ENCODE assay signal across 34 cellular contexts in the genomic region with DNA sequence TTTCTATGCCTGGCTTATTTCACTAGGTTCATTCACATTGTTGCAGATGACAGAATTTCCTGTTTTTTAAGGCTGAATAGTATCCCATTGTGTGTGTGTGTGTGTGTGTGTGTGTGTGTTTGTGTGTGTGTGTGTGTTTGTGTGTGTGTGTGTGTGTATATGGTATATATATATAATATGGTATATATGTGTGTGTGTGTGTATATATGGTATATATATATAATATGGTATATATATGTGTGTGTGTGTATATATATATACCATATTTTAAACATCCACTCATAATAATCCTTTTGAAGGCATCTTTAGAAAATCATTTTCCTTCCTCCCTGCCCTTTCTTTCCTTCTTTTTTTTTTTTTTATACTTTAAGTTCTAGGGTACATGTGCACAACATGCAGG. TPM values are rescaled to one million over a fixed set of nuclear protein-coding genes. Genes with fewer than 3 reads are reported as not detected.
"Had no signal": no experiment of that assay in that cellular context is flagged by ENCODE, and none has a peak within 500 bp of the region (broad histone marks: within the 10 kb centered on the region; RNA-seq: fewer than 3 reads in every experiment).

No MANE protein-coding gene starts in this region.

- H3K4me1 ChIP-seq: adrenal gland, foreskin keratinocyte, gastroesophageal sphincter, heart right ventricle had no signal

- H3K27me3 ChIP-seq: adrenal gland, body of pancreas, gastroesophageal sphincter had no signal

- DNase-seq: activated CD4-positive, alpha-beta memory T cell treated with anti-CD3 and anti-CD28 coated beads for 36 hours; activated CD4-positive, alpha-beta T cell treated with anti-CD3 and anti-CD28 coated beads for 36 hours; activated CD4-positive, alpha-beta T cell treated with anti-CD3 and anti-CD28 coated beads, Interleukin-2, amount 10 ng/mL, durations not matched to agents 24 days and 14 days; activated CD4-positive, CD25-positive, alpha-beta regulatory T cell; activated CD4-positive, CD25-positive, alpha-beta regulatory T cell treated with anti-CD3 and anti-CD28 coated beads, Interleukin-2, amount 50 U/mL, for 72 hours; activated CD8-positive, alpha-beta memory T cell treated with anti-CD3 and anti-CD28 coated beads, Interleukin-2, amount 10 ng/mL, durations not matched to agents 7 days and 5 days; activated CD8-positive, alpha-beta memory T cell treated with anti-CD3 and anti-CD28 coated beads, Interleukin-2, amount 50 U/mL, for 4 hours; activated CD8-positive, alpha-beta T cell treated with anti-CD3 and anti-CD28 coated beads, Interleukin-2, amount 10 ng/mL, durations not matched to agents 7 days and 5 days; activated effector memory CD4-positive, alpha-beta T cell treated with anti-CD3 and anti-CD28 coated beads, Interleukin-2, amount 50 U/mL, for 16 hours; activated naive CD4-positive, alpha-beta T cell treated with anti-CD3 and anti-CD28 coated beads for 36 hours; activated naive CD8-positive, alpha-beta T cell treated with anti-CD3 and anti-CD28 coated beads for 36 hours; activated naive CD8-positive, alpha-beta T cell treated with anti-CD3 and anti-CD28 coated beads, Interleukin-2, amount 50 U/mL, for 24 hours; activated T-cell treated with anti-CD3 and anti-CD28 coated beads, Interleukin-2, amount 50 U/mL, for 1 hour; activated T-cell treated with anti-CD3 and anti-CD28 coated beads, Interleukin-2, amount 50 U/mL, for 48 hours; adrenal gland; amygdala; aorta; body of pancreas; central memory CD4-positive, alpha-beta T cell; cerebellar nuclear complex; effector CD4-positive, alpha-beta T cell; effector memory CD8-positive, alpha-beta T cell; foreskin keratinocyte; heart right ventricle; T-helper 2 cell had no signal

- FAIRE-seq: endothelial cell of umbilical vein had no signal

- H3K36me3 ChIP-seq: adrenal gland, gastroesophageal sphincter, heart right ventricle had no signal

- H3K9me3 ChIP-seq: adrenal gland, body of pancreas, gastroesophageal sphincter had no signal

- ATAC-seq: activated CD4-positive, alpha-beta T cell treated with anti-CD3 and anti-CD28 coated beads for 36 hours; activated CD8-positive, alpha-beta memory T cell treated with anti-CD3 and anti-CD28 coated beads, Interleukin-2, amount 10 ng/mL, durations not matched to agents 7 days and 5 days; activated CD8-positive, alpha-beta T cell treated with anti-CD3 and anti-CD28 coated beads, Interleukin-2, amount 10 ng/mL, durations not matched to agents 7 days and 5 days; activated naive CD8-positive, alpha-beta T cell treated with anti-CD3 and anti-CD28 coated beads, Interleukin-2, amount 50 U/mL, for 24 hours; body of pancreas; effector memory CD8-positive, alpha-beta T cell; foreskin keratinocyte; gastroesophageal sphincter; heart right ventricle had no signal

- H3K27ac ChIP-seq: adrenal gland, body of pancreas, coronary artery, epithelial cell of prostate, foreskin keratinocyte, gastroesophageal sphincter, heart right ventricle had no signal

- H3K4me3 ChIP-seq: adrenal gland, body of pancreas, coronary artery, gastroesophageal sphincter, heart right ventricle had no signal

RNA-seq across cellular contexts. Expression of gene CCDC198, which starts 5.0 kb away (rescaled TPM):
- total RNA-seq: activated CD4-positive, alpha-beta memory T cell treated with anti-CD3 and anti-CD28 coated beads for 36 hours; activated CD4-positive, alpha-beta T cell treated with anti-CD3 and anti-CD28 coated beads for 36 hours; activated CD4-positive, alpha-beta T cell treated with anti-CD3 and anti-CD28 coated beads, Interleukin-2, amount 10 ng/mL, durations not matched to agents 24 days and 14 days; activated CD8-positive, alpha-beta memory T cell treated with anti-CD3 and anti-CD28 coated beads for 36 hours; activated CD8-positive, alpha-beta memory T cell treated with anti-CD3 and anti-CD28 coated beads, Interleukin-2, amount 10 ng/mL, durations not matched to agents 7 days and 5 days; activated naive CD4-positive, alpha-beta T cell treated with anti-CD3 and anti-CD28 coated beads for 36 hours; activated naive CD8-positive, alpha-beta T cell treated with anti-CD3 and anti-CD28 coated beads for 36 hours; activated T-helper 1 cell treated with anti-CD3 and anti-CD28 coated beads, Interleukin-12 subunit alpha, Interleukin-12 subunit beta, Interleukin-2, Interleukin-4 antibody, amounts not matched to agents 30 ng/mL and 10 ng/mL and 1 ng/mL, durations not matched to agents 14 hours and 24 hours and 36 hours; activated T-helper 2 cell treated with anti-CD3 and anti-CD28 coated beads, Interferon-gamma antibody, Interleukin-2, Interleukin-4, amounts not matched to agents 10 μg/mL and 5 μg/mL and 100 μg/mL, durations not matched to agents 14 hours and 24 hours and 36 hours; adrenal gland; aorta; endothelial cell of umbilical vein; foreskin keratinocyte; gastroesophageal sphincter; heart right ventricle; T-helper 1 cell treated with Interleukin-12 subunit alpha and Interleukin-12 subunit beta and Interleukin-4 antibody, amounts not matched to agents 30 ng/mL and 1 ng/mL, for 36 hours had no signal
- polyA plus RNA-seq: adrenal gland, aorta, endothelial cell of umbilical vein, esophagus, foreskin keratinocyte, heart right ventricle had no signal
